In genomic region chr13:34300559-34300958, GRCh38 we compare ENCODE assay signal across 21 cellular contexts.
DNase-seq lines count a peak whose midpoint lies in the region; ATAC-seq, FAIRE-seq and TF ChIP-seq lines count a peak whose summit lies in the region.
"Had no signal": no experiment of that assay in that cellular context is flagged by ENCODE, and none has a peak within 500 bp of the region (broad histone marks: within the 10 kb centered on the region; RNA-seq: fewer than 3 reads in every experiment).

No MANE protein-coding gene starts in this region.

- H3K27me3 ChIP-seq in GM23248 (replicated peaks; ENCODE audit: insufficient read depth) (no peaks in the 10 kb centered on the region), bronchial epithelial cell (ENCODE audit: control insufficient read depth, insufficient read depth, low read length) (no peaks in the 10 kb centered on the region), brain microvascular endothelial cell (replicated peaks) (no peaks in the 10 kb centered on the region)
- no peaks in the 10 kb centered on the region for H3K27me3 ChIP-seq in CD4-positive, alpha-beta T cell (ENCODE audit: control insufficient read depth, insufficient read depth, low read length)

- POLR2A ChIA-PET in A549 (lab: Yijun Ruan, JAX) = no interaction called here
- POLR2A ChIA-PET in CD4-positive, alpha-beta T cell (lab: Charles Lee) = no interaction called here
- POLR2A ChIA-PET in WTC11 (lab: Charles Lee) = no interaction called here

- no peak for TF ChIP-seq CTCF in A549 (IDR thresholded peaks at IDR 0.05)
- TF ChIP-seq CTCF in bronchial epithelial cell (IDR thresholded peaks at IDR 0.05; ENCODE audit: insufficient read depth, low read length, severe bottlenecking) = no peak
- TF ChIP-seq CTCF in brain microvascular endothelial cell (IDR thresholded peaks at IDR 0.05; ENCODE audit: low read depth, low read length, missing control alignments) = no peak
- no peak for TF ChIP-seq CTCF in CD4-positive, alpha-beta T cell (IDR thresholded peaks at IDR 0.05)
- TF ChIP-seq CTCF in WTC11 (IDR thresholded peaks at IDR 0.05) = no peak

- H3K9me3 ChIP-seq in A549 (no peaks in the 10 kb centered on the region), GM23248 (ENCODE audit: low read depth) (no peaks in the 10 kb centered on the region)
- H3K9me3 ChIP-seq in CD4-positive, alpha-beta T cell (ENCODE audit: control insufficient read depth, low read length) = no peaks in the 10 kb centered on the region
- H3K9me3 ChIP-seq: prostate gland had no signal

- in situ Hi-C loops in GM23248 (cut with MboI) = no loop called here
- in situ Hi-C loops in brain microvascular endothelial cell (cut with HindIII; ENCODE audit: low pct_ligation_motif_present, low sequenced_read_pairs) = no loop called here

- FAIRE-seq in A549 (lab: Jason Lieb, UNC) (no peak), bronchial epithelial cell (lab: Jason Lieb, UNC) (no peak)
- FAIRE-seq: endometrium had no signal

- no peak for TF ChIP-seq EP300 in A549 (IDR thresholded peaks at IDR 0.05)

- intact Hi-C loops in CD4-positive, alpha-beta T cell (cut with DNase I, micrococcal nuclease) = no loop called here

- WGBS in A549 (ENCODE audit: missing lambda C conversion rate) = 0% methylated on average over 1 of the region's 1 CpG
- 0% methylated on average over 1 of the region's 1 CpG for WGBS in GM23248 (ENCODE audit: low coverage in 1 of 2, low lambda C conversion rate in 2 of 2, missing lambda C conversion rate in 2 of 2), 2 experiments

- H3K27ac ChIP-seq in A549 = peak overlapping the region; percentile 20 to 57; a peak in 5 of 6 replicates
- H3K27ac ChIP-seq in GM23248 = no peak overlapping the region
- no peak overlapping the region for H3K27ac ChIP-seq in brain microvascular endothelial cell
- no peak overlapping the region for H3K27ac ChIP-seq in CD4-positive, alpha-beta T cell (ENCODE audit: low read depth, low read length)
- H3K27ac ChIP-seq: prostate gland, WERI-Rb-1 had no signal

- H3K27ac Mint-ChIP-seq in CD4-positive, alpha-beta T cell = no peak overlapping the region
- no peak overlapping the region for H3K27ac Mint-ChIP-seq in WTC11
- H3K27ac Mint-ChIP-seq: activated CD8-positive, alpha-beta T cell treated with anti-CD3 and anti-CD28 coated beads for 36 hours; activated T-cell treated with anti-CD3 and anti-CD28 coated beads, Interleukin-2, amount 50 U/mL, for 72 hours; GM23338; naive B cell had no signal

- TF ChIP-seq RAD21 in A549 (conservative IDR thresholded peaks at IDR 0.05 in 1 of 2, IDR thresholded peaks at IDR 0.05 in 1 of 2) = no peak

- H3K79me2 ChIP-seq in GM23248 (ENCODE audit: insufficient read depth) = no peaks in the 10 kb centered on the region

- H3F3A ChIP-seq in GM23248 (ENCODE audit: insufficient read depth) = no peaks in the 10 kb centered on the region

- no peaks in the 10 kb centered on the region for H3K4me1 Mint-ChIP-seq in CD4-positive, alpha-beta T cell (ENCODE audit: low read depth)
- H3K4me1 Mint-ChIP-seq in WTC11 = no peaks in the 10 kb centered on the region
- H3K4me1 Mint-ChIP-seq: central memory CD8-positive, alpha-beta T cell; GM23338; naive B cell had no signal

- CTCF ChIA-PET in A549 (lab: Yijun Ruan, JAX) (no interaction called here), WTC11 (lab: Charles Lee) (no interaction called here)
- CTCF ChIA-PET in CD4-positive, alpha-beta T cell (lab: Charles Lee) = no interaction called here

- H3K4me3 Mint-ChIP-seq in CD4-positive, alpha-beta T cell = no peak overlapping the region
- no peak overlapping the region for H3K4me3 Mint-ChIP-seq in WTC11
- H3K4me3 Mint-ChIP-seq: activated CD8-positive, alpha-beta T cell treated with anti-CD3 and anti-CD28 coated beads for 36 hours; activated T-cell treated with anti-CD3 and anti-CD28 coated beads, Interleukin-2, amount 50 U/mL, for 72 hours; central memory CD8-positive, alpha-beta T cell; GM23338; naive B cell had no signal

- peak overlapping the region; percentile 45; the same call in 1 of the 2 replicates for H2AFZ ChIP-seq in GM23248
- H2AFZ ChIP-seq: GM23338 had no signal

- H3K4me2 ChIP-seq in A549 (peak overlapping the region; percentile 61), GM23248 (ENCODE audit: unreplicated experiment) (peak overlapping the region; percentile 56)
- H3K4me2 ChIP-seq: GM23338 had no signal

- no peak for TF ChIP-seq POLR2A in A549 (IDR thresholded peaks at IDR 0.05; ENCODE audit: low read length)

- ATAC-seq in A549 (no peak; a peak in 1 of 6 replicates), WTC11 (no peak)
- no peak for ATAC-seq in CD4-positive, alpha-beta T cell (ENCODE audit: poor library complexity)
- ATAC-seq: activated CD8-positive, alpha-beta T cell treated with anti-CD3 and anti-CD28 coated beads for 36 hours; activated T-cell treated with anti-CD3 and anti-CD28 coated beads, Interleukin-2, amount 50 U/mL, for 72 hours; GM23338 had no signal

- H4K20me1 ChIP-seq in GM23248 (ENCODE audit: insufficient read depth) = no peaks in the 10 kb centered on the region

- no peaks in the 10 kb centered on the region; the same call in 1 of the 2 replicates for H3K36me3 ChIP-seq in GM23248 (ENCODE audit: low read depth)
- H3K36me3 ChIP-seq in bronchial epithelial cell (ENCODE audit: control insufficient read depth, insufficient read depth, low read length) = no peaks in the 10 kb centered on the region
- no peaks in the 10 kb centered on the region for H3K36me3 ChIP-seq in brain microvascular endothelial cell (replicated peaks)
- H3K36me3 ChIP-seq: prostate gland, WERI-Rb-1 had no signal

- H3K4me3 ChIP-seq in A549 = no peak overlapping the region
- peak overlapping the region; percentile 31; the same call in 1 of the 2 replicates for H3K4me3 ChIP-seq in GM23248
- H3K4me3 ChIP-seq in bronchial epithelial cell (ENCODE audit: low read depth, low read length) = no peak overlapping the region
- no peak overlapping the region for H3K4me3 ChIP-seq in brain microvascular endothelial cell (ENCODE audit: low read depth, low read length)
- H3K4me3 ChIP-seq: GM23338, prostate gland had no signal

- peaks cover 7% of the 10 kb centered on the region for H3K9me3 Mint-ChIP-seq in CD4-positive, alpha-beta T cell
- no peaks in the 10 kb centered on the region for H3K9me3 Mint-ChIP-seq in WTC11
- H3K9me3 Mint-ChIP-seq: GM23338 had no signal

- DNase-seq in A549 (ENCODE audit: low read depth in 1 of 2, low spot score in 1 of 2) (peak in 1 of 2 experiments; percentile 12), GM23248 (peak; percentile 20), bronchial epithelial cell (ENCODE audit: low read depth) (peak; percentile 40), left kidney (ENCODE audit: low read depth, low spot score) (peak; percentile 2), brain microvascular endothelial cell (no peak), NCI-H1105 (lab: John Stamatoyannopoulos, UW) (no peak), WTC11 (ENCODE audit: low spot score) (no peak)
- DNase-seq in CD4-positive, alpha-beta T cell = no peak
- DNase-seq: activated CD8-positive, alpha-beta T cell treated with anti-CD3 and anti-CD28 coated beads for 36 hours; activated T-cell treated with anti-CD3 and anti-CD28 coated beads, Interleukin-2, amount 50 U/mL, for 72 hours; DND-41; MM.1S; naive B cell; NCI-H1930; NCI-H82; T-helper 1 cell; WERI-Rb-1 had no signal

- H3K9ac ChIP-seq in GM23248 = no peak overlapping the region

- H3K27me3 Mint-ChIP-seq in CD4-positive, alpha-beta T cell = no peaks in the 10 kb centered on the region
- no peaks in the 10 kb centered on the region for H3K27me3 Mint-ChIP-seq in WTC11 (ENCODE audit: low read depth)
- H3K27me3 Mint-ChIP-seq: activated CD8-positive, alpha-beta T cell treated with anti-CD3 and anti-CD28 coated beads for 36 hours; central memory CD8-positive, alpha-beta T cell had no signal

- no peaks in the 10 kb centered on the region for H3K36me3 Mint-ChIP-seq in CD4-positive, alpha-beta T cell (ENCODE audit: low read depth)
- H3K36me3 Mint-ChIP-seq in WTC11 = no peaks in the 10 kb centered on the region
- H3K36me3 Mint-ChIP-seq: naive B cell had no signal

- H3K4me1 ChIP-seq in A549 = peaks cover 12% of the 10 kb centered on the region
- H3K4me1 ChIP-seq in GM23248 (ENCODE audit: insufficient read depth) = peaks cover 7% of the 10 kb centered on the region; the same call in 1 of the 2 replicates
- H3K4me1 ChIP-seq: prostate gland had no signal

- no peaks in the 10 kb centered on the region; the same call in 1 of the 2 replicates for H3K9me2 ChIP-seq in GM23248 (ENCODE audit: insufficient read depth)

TF ChIP-seq in A549, 52 proteins besides CTCF, POLR2A, EP300 and RAD21 (continues in another document):
- TF ChIP-seq MYC (IDR thresholded peaks at IDR 0.05; ENCODE audit: borderline replicate concordance, low read length) (no peak), CHD2 (IDR thresholded peaks at IDR 0.05; ENCODE audit: low read length, partially characterized antibody) (no peak), EHMT2 (IDR thresholded peaks at IDR 0.05; ENCODE audit: low read depth) (no peak), PBX3 (IDR thresholded peaks at IDR 0.05) (no peak), NFE2L2 (conservative IDR thresholded peaks at IDR 0.05; ENCODE audit: low read length) (no peak)

TF ChIP-seq in WTC11, 78 proteins besides CTCF, POLR2A, EP300 and RAD21 (continues in another document):
- TF ChIP-seq ZNF121 (CRISPR knock-in tag; IDR thresholded peaks at IDR 0.05) = no peak
- no peak for TF ChIP-seq JAZF1 (CRISPR knock-in tag; IDR thresholded peaks at IDR 0.05)
- TF ChIP-seq ELF4 (CRISPR knock-in tag; IDR thresholded peaks at IDR 0.05; ENCODE audit: low read depth) = no peak
- TF ChIP-seq KAT7 (CRISPR knock-in tag; IDR thresholded peaks at IDR 0.05; ENCODE audit: borderline replicate concordance) = no peak
- TF ChIP-seq AR (CRISPR knock-in tag; IDR thresholded peaks at IDR 0.05) = no peak
- TF ChIP-seq JUN (CRISPR knock-in tag; IDR thresholded peaks at IDR 0.05) = no peak
- no peak for TF ChIP-seq SMAD3 (CRISPR knock-in tag; IDR thresholded peaks at IDR 0.05; ENCODE audit: borderline replicate concordance)

Comparison
In these comparisons a context has a peak if more than half of its experiments do, and no peak if none do; other contexts are left out.
1. DNase-seq: peak in GM23248 (single experiment), bronchial epithelial cell (single experiment) and left kidney (single experiment); none in brain microvascular endothelial cell (single experiment), NCI-H1105 (single experiment), CD4-positive, alpha-beta T cell (0 of 10) and WTC11 (single experiment).
2. H3K27ac ChIP-seq: peak in A549 (2 of 2); none in GM23248 (single experiment), brain microvascular endothelial cell (single experiment) and CD4-positive, alpha-beta T cell (single experiment).